In the genomic region with DNA sequence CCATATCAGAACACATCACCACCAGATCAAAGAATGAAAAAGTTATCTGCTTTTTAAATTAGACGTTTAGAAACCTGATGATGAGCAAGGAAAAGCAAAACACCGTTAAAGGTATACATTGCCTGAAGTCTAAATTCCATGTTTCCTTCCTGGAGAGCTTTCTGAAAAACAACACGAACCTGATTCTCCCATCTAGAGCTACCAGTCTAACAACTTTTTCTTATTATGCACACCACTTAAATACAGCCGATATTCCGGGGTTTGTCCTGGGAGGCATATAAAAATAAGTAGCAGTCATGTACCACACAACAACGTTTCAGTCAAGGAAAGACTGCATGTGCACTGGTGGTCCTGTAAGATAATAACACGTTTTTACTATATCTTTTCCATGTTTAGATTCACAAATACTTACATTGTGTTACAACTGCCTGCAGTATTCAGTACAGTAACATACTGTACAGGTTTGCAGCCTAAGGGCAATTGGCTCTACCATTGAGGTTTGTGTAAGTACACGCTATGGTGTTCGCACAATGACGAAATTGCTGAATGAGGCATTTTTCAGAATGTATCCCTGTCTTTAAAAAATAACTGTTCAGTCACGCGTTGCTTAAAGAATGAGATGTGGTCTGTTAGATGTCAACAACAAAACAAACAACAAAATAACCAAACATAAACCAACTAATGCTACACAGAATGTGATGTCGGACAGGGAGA, we compare ENCODE assay signal across 24 cellular contexts. TPM values are rescaled to one million over a fixed set of nuclear protein-coding genes. Genes with fewer than 3 reads are reported as not detected.
DNase-seq lines count a peak whose midpoint lies in the region; ATAC-seq, FAIRE-seq and TF ChIP-seq lines count a peak whose summit lies in the region.
"Had no signal": no experiment of that assay in that cellular context is flagged by ENCODE, and none has a peak within 500 bp of the region (broad histone marks: within the 10 kb centered on the region; RNA-seq: fewer than 3 reads in every experiment).

No MANE protein-coding gene starts in this region.

- intact Hi-C loops in HepG2 (cut with micrococcal nuclease; ENCODE audit: unreplicated experiment) = no loop called here
- intact Hi-C loops in right lobe of liver (cut with DNase I) = no loop called here
- intact Hi-C loops in K562 (cut with micrococcal nuclease) = no loop called here

- CTCF ChIA-PET in HepG2 (lab: Yijun Ruan, JAX; ENCODE audit: low intra/inter-chr PET ratio, low total read pairs) (no interaction called here), K562 (lab: Yijun Ruan, JAX; ENCODE audit: low intra/inter-chr PET ratio) (no interaction called here)

- H3K27ac Mint-ChIP-seq in glutamatergic neuron (ENCODE audit: unreplicated experiment) = peak overlapping the region; percentile 48
- H3K27ac Mint-ChIP-seq: B cell, CD14-positive monocyte had no signal

- H3K9me3 ChIP-seq in HepG2 (ENCODE audit: low read length) (no peaks in the 10 kb centered on the region), right lobe of liver (no peaks in the 10 kb centered on the region), K562 (replicated peaks; ENCODE audit: control insufficient read depth, insufficient read depth, low read depth, low read length) (no peaks in the 10 kb centered on the region)
- H3K9me3 ChIP-seq: HAP-1 had no signal

- TF ChIP-seq CTCF in HepG2 (CRISPR knock-in tag; IDR thresholded peaks at IDR 0.05) (no peak), right lobe of liver (IDR thresholded peaks at IDR 0.05) (no peak), K562 (IDR thresholded peaks at IDR 0.05 in 2 of 3, conservative IDR thresholded peaks at IDR 0.05 in 1 of 3; ENCODE audit: insufficient read depth in 2 of 3, low read depth in 1 of 3, low read length in 3 of 3) (no peak), glutamatergic neuron (IDR thresholded peaks at IDR 0.05; ENCODE audit: partially characterized antibody, unreplicated experiment) (no peak)

- H3K27me3 ChIP-seq in HepG2 (ENCODE audit: control insufficient read depth in 1 of 2, insufficient read depth in 2 of 2, low read length in 2 of 2) (no peaks in the 10 kb centered on the region), right lobe of liver (no peaks in the 10 kb centered on the region), K562 (ENCODE audit: control insufficient read depth in 2 of 2, insufficient read depth in 2 of 2, low read length in 2 of 2) (no peaks in the 10 kb centered on the region)

- H3K9me1 ChIP-seq in K562 (ENCODE audit: control insufficient read depth, insufficient read depth, low read length) = no peaks in the 10 kb centered on the region

- no peak overlapping the region for H2AFZ ChIP-seq in HepG2 (ENCODE audit: low read length)
- H2AFZ ChIP-seq in K562 (ENCODE audit: low read depth, low read length) = no peak overlapping the region
- H2AFZ ChIP-seq: GM23248 had no signal

- no peak for DNase-seq in HepG2 (ENCODE audit: low spot score)
- DNase-seq in right lobe of liver = no peak
- DNase-seq in K562 (ENCODE audit: extremely low read depth in 1 of 4, low spot score in 3 of 4) = no peak
- no peak for DNase-seq in glutamatergic neuron
- DNase-seq in HuH-7.5 (ENCODE audit: low spot score) = no peak
- DNase-seq in NOMO-1 treated with DMSO at 0.1 percent for 48 hours (lab: John Stamatoyannopoulos, UW; ENCODE audit: unreplicated experiment) = no peak
- DNase-seq: GM23248, Karpas-422, MV-4-11, NCI-H1105 treated with DMSO at 0.1 percent for 48 hours, NCI-H2029 treated with DMSO at 0.1 percent for 48 hours, NCI-H2171, NCI-H345, NCI-H524, NCI-H82, OCI-M1 had no signal

- FAIRE-seq in HepG2 (lab: Jason Lieb, UNC) (no peak), K562 (lab: Jason Lieb, UNC) (no peak)
- FAIRE-seq: A204.1, RCC 7860 had no signal

- H4K20me1 ChIP-seq in HepG2 (ENCODE audit: insufficient read depth, low read length) (no peaks in the 10 kb centered on the region), K562 (replicated peaks; ENCODE audit: control insufficient read depth, insufficient read depth, low read length) (no peaks in the 10 kb centered on the region; the same call in 1 of the 2 replicates)

- H3K36me3 ChIP-seq in HepG2 (replicated peaks in 1 of 2; ENCODE audit: control insufficient read depth in 1 of 2, insufficient read depth in 2 of 2, low read length in 2 of 2) (peaks cover 30 to 82% of the 10 kb centered on the region in 2 experiments), right lobe of liver (peaks cover 5 to 100% (median 43%) of the 10 kb centered on the region in 4 donors), K562 (ENCODE audit: control insufficient read depth, insufficient read depth, low read length) (peaks cover 92% of the 10 kb centered on the region)

- no peak overlapping the region for H3K27ac ChIP-seq in HepG2 (ENCODE audit: extremely low read length, insufficient read depth, low read length)
- H3K27ac ChIP-seq in right lobe of liver = no peak overlapping the region
- H3K27ac ChIP-seq in K562 (ENCODE audit: extremely low read depth, low read depth, low read length) = no peak overlapping the region
- H3K27ac ChIP-seq: GM23248 had no signal

- BruUV-seq in HepG2 (replicated peaks; lab: Mats Ljungman, UMichigan) = no TSS peak
- no TSS peak for BruUV-seq in K562 (replicated peaks; lab: Mats Ljungman, UMichigan)

- H3K4me1 ChIP-seq in HepG2 (ENCODE audit: insufficient read depth, low read length) (no peaks in the 10 kb centered on the region), right lobe of liver (no peaks in the 10 kb centered on the region), K562 (replicated peaks in 1 of 2; ENCODE audit: control insufficient read depth in 2 of 2, insufficient read depth in 2 of 2, low read length in 2 of 2) (no peaks in the 10 kb centered on the region)
- H3K4me1 ChIP-seq: HAP-1 had no signal

- H3K9ac ChIP-seq in HepG2 (ENCODE audit: insufficient read depth, low read depth, low read length) (no peak overlapping the region), K562 (ENCODE audit: insufficient read depth in 1 of 2, low read depth in 2 of 2, low read length in 2 of 2) (no peak overlapping the region)
- H3K9ac ChIP-seq: GM23248 had no signal

- H3K4me2 ChIP-seq in HepG2 (ENCODE audit: low read depth, low read length) (no peak overlapping the region), K562 (ENCODE audit: insufficient read depth, low read length) (no peak overlapping the region)

- H3K27me3 Mint-ChIP-seq in glutamatergic neuron (ENCODE audit: unreplicated experiment) = no peaks in the 10 kb centered on the region
- H3K27me3 Mint-ChIP-seq: B cell, IgD-negative memory B cell had no signal

- POLR2A ChIA-PET in HepG2 (lab: Yijun Ruan, JAX) = no interaction called here
- POLR2A ChIA-PET in K562 (lab: Yijun Ruan, JAX) = no interaction called here

- H3K4me1 Mint-ChIP-seq in glutamatergic neuron (ENCODE audit: low read depth, unreplicated experiment) = no peaks in the 10 kb centered on the region
- H3K4me1 Mint-ChIP-seq: B cell, CD14-positive monocyte, IgD-negative memory B cell had no signal

- 95% methylated on average over 13 of the region's 13 CpGs for WGBS in HepG2 (ENCODE audit: low lambda C conversion rate)
- WGBS in right lobe of liver (ENCODE audit: insufficient coverage, low coverage, low lambda C conversion rate, missing lambda C conversion rate) = 88% methylated on average over 13 of the region's 13 CpGs
- 86% methylated on average over 13 of the region's 13 CpGs for WGBS in K562 (ENCODE audit: insufficient coverage, low coverage, missing lambda C conversion rate)

- TF ChIP-seq POLR2A in HepG2 (IDR thresholded peaks at IDR 0.05; ENCODE audit: insufficient read depth in 1 of 2, low read depth in 2 of 2, low read length in 2 of 2) (no peak), right lobe of liver (IDR thresholded peaks at IDR 0.05) (no peak), K562 (conservative IDR thresholded peaks at IDR 0.05) (no peak)

- TF ChIP-seq RAD21 in HepG2 (CRISPR knock-in tag; IDR thresholded peaks at IDR 0.05) (no peak), K562 (CRISPR knock-in tag; conservative IDR thresholded peaks at IDR 0.05 in 1 of 2, IDR thresholded peaks at IDR 0.05 in 1 of 2) (no peak)

- in situ Hi-C loops in HepG2 (cut with HindIII; ENCODE audit: extremely low pct_ligation_motif_present, low pct_unique_long_range_greater_than_20kb) (no loop called here), K562 (cut with MboI) (no loop called here)

- H3K79me2 ChIP-seq in HepG2 (ENCODE audit: insufficient read depth, low read length) (no peaks in the 10 kb centered on the region), K562 (ENCODE audit: control insufficient read depth, insufficient read depth, low read length) (no peaks in the 10 kb centered on the region)

- H3K9me3 Mint-ChIP-seq in glutamatergic neuron (ENCODE audit: unreplicated experiment) = peaks cover 5% of the 10 kb centered on the region
- H3K9me3 Mint-ChIP-seq: CD14-positive monocyte, IgD-negative memory B cell had no signal

- no peak overlapping the region for H3K4me3 ChIP-seq in HepG2 (replicated peaks in 1 of 3; ENCODE audit: insufficient read depth in 1 of 3, low read depth in 2 of 3, low read length in 3 of 3)
- no peak overlapping the region for H3K4me3 ChIP-seq in right lobe of liver
- no peak overlapping the region for H3K4me3 ChIP-seq in K562
- H3K4me3 ChIP-seq: GM23248, HAP-1 had no signal

- H3K4me3 Mint-ChIP-seq in glutamatergic neuron (ENCODE audit: unreplicated experiment) = no peak overlapping the region
- H3K4me3 Mint-ChIP-seq: B cell, CD14-positive monocyte, IgD-negative memory B cell had no signal

- peaks cover 8% of the 10 kb centered on the region for H3K36me3 Mint-ChIP-seq in glutamatergic neuron (ENCODE audit: unreplicated experiment)

- no peak for TF ChIP-seq EP300 in HepG2 (IDR thresholded peaks at IDR 0.05; ENCODE audit: low read depth in 2 of 2, low read length in 2 of 2)
- no peak for TF ChIP-seq EP300 in HepG2 (CRISPR knock-in tag; IDR thresholded peaks at IDR 0.05; ENCODE audit: borderline replicate concordance)
- TF ChIP-seq EP300 in K562 (IDR thresholded peaks at IDR 0.05; ENCODE audit: low read length) = no peak

- ATAC-seq in HepG2 (no peak), right lobe of liver (no peak), K562 (no peak), GM18858 (IDR thresholded peaks at IDR 0.05; ENCODE audit: unreplicated experiment) (no peak), GM18502 (IDR thresholded peaks at IDR 0.05; ENCODE audit: poor library complexity, unreplicated experiment) (no peak)

RNA-seq across cellular contexts. Expression of a gene that starts 19.1 kb away (rescaled TPM):
- total RNA-seq in HepG2 (2016; rRNA removed; fragmentation: Illumina TruSeq; extraction: Trizol) (32.6 and 49.5 TPM in 2 replicates), right lobe of liver (10 to 100 TPM; 10.8 to 16.3 (median 12.8) TPM), K562 (2014; rRNA removed) (13.9 and 17.8 TPM in 2 replicates), K562 (2014; rRNA removed; fragmentation: Illumina TruSeq; extraction: Trizol) (42.9 and 50.0 TPM in 2 replicates), K562 (2015; rRNA removed; fragmentation: Illumina TruSeq; extraction: Trizol) (28.4 and 36.0 TPM in 2 replicates), K562 (2021) (35.7 and 36.8 TPM in 2 replicates), glutamatergic neuron (ENCODE audit: unreplicated experiment) (30.2 TPM)
- total RNA-seq in HepG2 (2016; cell fraction: cytosol; rRNA removed; fragmentation: Illumina TruSeq; extraction: Trizol; ENCODE audit: low read depth) = 4.4 and 4.6 TPM in 2 replicates
- 36.8 and 55.7 TPM in 2 replicates for total RNA-seq in HepG2 (2016; cell fraction: insoluble cytoplasmic fraction; rRNA removed; fragmentation: Illumina TruSeq; extraction: Trizol)
- total RNA-seq in HepG2 (2016; cell fraction: membrane; rRNA removed; fragmentation: Illumina TruSeq; extraction: Trizol) = 13.9 and 16.0 TPM in 2 replicates
- 12.6 and 14.8 TPM in 2 replicates for total RNA-seq in HepG2 (2016; cell fraction: nucleus; rRNA removed; fragmentation: Illumina TruSeq; extraction: Trizol)
- polyA plus RNA-seq in HepG2 (2011; rRNA removed) (13.8 and 17.8 TPM in 2 replicates), K562 (2011; rRNA removed) (34.3 and 56.0 TPM in 2 replicates), K562 (2014; fragmentation: Illumina TruSeq; extraction: Trizol) (44.9 and 49.0 TPM in 2 replicates), K562 (2014; fragmentation: Nextera tagmentation; extraction: Ambion mirVana) (100 to 1,000 TPM; 101 to 115 TPM), K562 (2014; rRNA removed) (25.3 and 30.9 TPM in 2 replicates)
- 6.0 and 13.6 TPM in 2 replicates for polyA plus RNA-seq in HepG2 (2011; cell fraction: cytosol; rRNA removed)
- polyA plus RNA-seq in HepG2 (2011; cell fraction: nucleus; rRNA removed) = 1.4 and 3.4 TPM in 2 replicates
- 16.6 and 20.8 TPM in 2 replicates for polyA plus RNA-seq in HepG2 (2012)
- 5.1 and 6.1 TPM in 2 replicates for polyA plus RNA-seq in HepG2 (2016; cell fraction: cytosol; fragmentation: Illumina TruSeq; extraction: Trizol; ENCODE audit: low read depth)
- 42.1 and 46.1 TPM in 2 replicates for polyA plus RNA-seq in HepG2 (2016; cell fraction: insoluble cytoplasmic fraction; fragmentation: Illumina TruSeq; extraction: Trizol; ENCODE audit: low read depth)
- polyA plus RNA-seq in HepG2 (2016; cell fraction: membrane; fragmentation: Illumina TruSeq; extraction: Trizol; ENCODE audit: low read depth) = 11.1 and 12.2 TPM in 2 replicates
- 20.0 and 21.2 TPM in 2 replicates for polyA plus RNA-seq in HepG2 (2016; cell fraction: nucleus; fragmentation: Illumina TruSeq; extraction: Trizol; ENCODE audit: insufficient read depth, low read depth)
- polyA minus RNA-seq in HepG2 (2011; rRNA and poly(A)+ RNA removed; ENCODE audit: low replicate concordance) = 2.4 and 4.3 TPM in 2 replicates
- polyA minus RNA-seq in HepG2 (2011; cell fraction: cytosol; rRNA and poly(A)+ RNA removed) = 8.7 and 10.6 TPM in 2 replicates
- polyA minus RNA-seq in HepG2 (2011; cell fraction: nucleus; rRNA and poly(A)+ RNA removed) = 9.5 and 12.7 TPM in 2 replicates
- total RNA-seq in K562 (2011; cell fraction: chromatin; rRNA removed; ENCODE audit: low replicate concordance) = 9.2 and 33.2 TPM in 2 replicates
- 9.2 and 12.9 TPM in 2 replicates for total RNA-seq in K562 (2011; cell fraction: nucleolus; rRNA removed)
- 16.3 and 16.7 TPM in 2 replicates for total RNA-seq in K562 (2011; cell fraction: nucleoplasm; rRNA removed)
- polyA plus RNA-seq in K562 (2011; cell fraction: cytosol; rRNA removed) = 4.6 and 10.2 TPM in 2 replicates
- 5.0 and 6.0 TPM in 2 replicates for polyA plus RNA-seq in K562 (2011; cell fraction: nucleus; rRNA removed)
- polyA plus RNA-seq in K562 (2012) = 41.3 and 47.7 TPM in 2 replicates
- 23.3 and 25.6 TPM in 2 replicates for polyA minus RNA-seq in K562 (2011; rRNA and poly(A)+ RNA removed)
- polyA minus RNA-seq in K562 (2011; cell fraction: cytosol; rRNA and poly(A)+ RNA removed) = 6.4 and 8.8 TPM in 2 replicates
- polyA minus RNA-seq in K562 (2011; cell fraction: nucleus; rRNA and poly(A)+ RNA removed) = 5.8 and 10.7 TPM in 2 replicates
